ENCODE assay signal across 1 cellular context in the genomic region with DNA sequence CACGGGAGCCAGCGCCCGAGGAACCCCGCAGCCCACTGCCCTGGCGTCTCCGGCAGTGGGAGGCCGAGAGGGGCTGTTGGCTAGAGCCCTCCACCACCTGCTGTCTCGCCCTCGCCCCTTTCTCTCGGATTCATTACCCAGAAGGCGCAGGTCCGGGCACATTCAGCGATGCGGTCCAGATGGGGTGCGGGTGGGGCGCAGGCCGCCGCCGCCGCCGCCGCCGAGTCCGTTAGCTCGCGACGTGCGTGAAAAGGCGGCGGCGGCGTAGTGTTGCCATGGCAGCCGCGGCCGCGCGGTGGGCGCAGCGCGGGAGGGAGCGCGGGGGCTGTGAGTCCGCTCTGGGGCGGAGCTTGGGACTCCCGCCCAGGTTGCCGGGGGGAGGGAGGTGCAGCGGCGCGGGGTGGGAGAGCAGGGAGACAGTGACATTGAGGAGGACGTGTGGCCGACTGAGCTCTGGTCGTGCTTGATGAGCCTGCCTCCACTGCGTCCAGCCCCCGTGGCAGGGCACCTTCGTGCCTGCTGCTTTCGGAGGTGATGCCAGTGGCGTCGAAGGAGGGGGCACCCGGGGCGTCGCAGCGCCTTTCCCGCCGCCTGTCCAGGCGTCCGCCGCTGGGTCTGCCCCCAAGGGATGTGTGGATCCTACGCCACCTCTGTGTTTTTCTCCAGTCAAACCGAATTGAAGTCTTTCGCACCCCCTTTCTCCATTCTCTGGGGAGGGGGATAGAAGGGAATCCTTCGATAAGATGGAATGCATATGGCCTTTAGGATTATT.
A peak's percentile ranks its signal among the peaks of the same experiment; 100 is the strongest.
TF ChIP-seq lines count a peak whose summit lies in the region.

A gene (minus strand): TSS at position 358 of the 772 bp plus-strand sequence. CDS start 23,774 bp downstream, outside the sequence.

TF ChIP-seq in HepG2, 621 proteins besides CTCF, POLR2A, EP300 and RAD21 (continued from another document and continues in another):
- TF ChIP-seq ZNF652 (CRISPR knock-in tag; IDR thresholded peaks at IDR 0.05; ENCODE audit: borderline replicate concordance, low read depth) = no peak
- TF ChIP-seq WIZ (CRISPR knock-in tag; IDR thresholded peaks at IDR 0.05) = peak; percentile 79; the same call in 1 of the 2 replicates
- TF ChIP-seq, protein P1, sequence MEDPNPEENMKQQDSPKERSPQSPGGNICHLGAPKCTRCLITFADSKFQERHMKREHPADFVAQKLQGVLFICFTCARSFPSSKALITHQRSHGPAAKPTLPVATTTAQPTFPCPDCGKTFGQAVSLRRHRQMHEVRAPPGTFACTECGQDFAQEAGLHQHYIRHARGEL (CRISPR knock-in tag; IDR thresholded peaks at IDR 0.05) = no peak
- 0 out of 2 replicates have a peak, but pooled peaks have one; percentile 26 for TF ChIP-seq SMAD3 (CRISPR knock-in tag; IDR thresholded peaks at IDR 0.05)
- TF ChIP-seq GLI4 (CRISPR knock-in tag; IDR thresholded peaks at IDR 0.05; ENCODE audit: borderline replicate concordance) = no peak
- TF ChIP-seq, protein P2, sequence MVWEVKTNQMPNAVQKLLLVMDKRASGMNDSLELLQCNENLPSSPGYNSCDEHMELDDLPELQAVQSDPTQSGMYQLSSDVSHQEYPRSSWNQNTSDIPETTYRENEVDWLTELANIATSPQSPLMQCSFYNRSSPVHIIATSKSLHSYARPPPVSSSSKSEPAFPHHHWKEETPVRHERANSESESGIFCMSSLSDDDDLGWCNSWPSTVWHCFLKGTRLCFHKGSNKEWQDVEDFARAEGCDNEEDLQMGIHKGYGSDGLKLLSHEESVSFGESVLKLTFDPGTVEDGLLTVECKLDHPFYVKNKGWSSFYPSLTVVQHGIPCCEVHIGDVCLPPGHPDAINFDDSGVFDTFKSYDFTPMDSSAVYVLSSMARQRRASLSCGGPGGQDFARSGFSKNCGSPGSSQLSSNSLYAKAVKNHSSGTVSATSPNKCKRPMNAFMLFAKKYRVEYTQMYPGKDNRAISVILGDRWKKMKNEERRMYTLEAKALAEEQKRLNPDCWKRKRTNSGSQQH (CRISPR knock-in tag; IDR thresholded peaks at IDR 0.05; ENCODE audit: low read depth) = no peak; the same call in 1 of the 2 replicates
- TF ChIP-seq ZNF547 (CRISPR knock-in tag; IDR thresholded peaks at IDR 0.05) = peak; percentile 52; the same call in 1 of the 2 replicates
- TF ChIP-seq, protein P3, sequence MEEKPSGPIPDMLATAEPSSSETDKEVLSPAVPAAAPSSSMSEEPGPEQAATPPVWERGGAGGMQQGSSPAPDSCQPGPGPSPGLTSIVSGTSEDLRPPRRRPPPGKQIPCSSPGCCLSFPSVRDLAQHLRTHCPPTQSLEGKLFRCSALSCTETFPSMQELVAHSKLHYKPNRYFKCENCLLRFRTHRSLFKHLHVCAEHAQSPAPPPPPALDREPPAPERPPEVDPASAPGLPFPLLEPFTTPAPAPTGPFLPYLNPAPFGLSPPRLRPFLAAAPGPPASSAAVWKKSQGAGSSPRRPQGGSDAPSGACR (CRISPR knock-in tag; IDR thresholded peaks at IDR 0.05) = peak; percentile 45; the same call in 1 of the 2 replicates
- TF ChIP-seq NONO (IDR thresholded peaks at IDR 0.05) = no peak
- peak; percentile 66 for TF ChIP-seq NONO (CRISPR knock-in tag; conservative IDR thresholded peaks at IDR 0.05)
- no peak for TF ChIP-seq KLF15 (CRISPR knock-in tag; IDR thresholded peaks at IDR 0.05; ENCODE audit: borderline replicate concordance)
- TF ChIP-seq, protein P4, sequence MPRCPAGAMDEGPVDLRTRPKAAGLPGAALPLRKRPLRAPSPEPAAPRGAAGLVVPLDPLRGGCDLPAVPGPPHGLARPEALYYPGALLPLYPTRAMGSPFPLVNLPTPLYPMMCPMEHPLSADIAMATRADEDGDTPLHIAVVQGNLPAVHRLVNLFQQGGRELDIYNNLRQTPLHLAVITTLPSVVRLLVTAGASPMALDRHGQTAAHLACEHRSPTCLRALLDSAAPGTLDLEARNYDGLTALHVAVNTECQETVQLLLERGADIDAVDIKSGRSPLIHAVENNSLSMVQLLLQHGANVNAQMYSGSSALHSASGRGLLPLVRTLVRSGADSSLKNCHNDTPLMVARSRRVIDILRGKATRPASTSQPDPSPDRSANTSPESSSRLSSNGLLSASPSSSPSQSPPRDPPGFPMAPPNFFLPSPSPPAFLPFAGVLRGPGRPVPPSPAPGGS (CRISPR knock-in tag; IDR thresholded peaks at IDR 0.05) = peak; percentile 82; the same call in 1 of the 2 replicates
- TF ChIP-seq YEATS2 (CRISPR knock-in tag; IDR thresholded peaks at IDR 0.05; ENCODE audit: borderline replicate concordance) = peak; percentile 34; the same call in 1 of the 2 replicates
- no peak for TF ChIP-seq HMGA1 (CRISPR knock-in tag; conservative IDR thresholded peaks at IDR 0.05)
- no peak for TF ChIP-seq ZNF382 (CRISPR knock-in tag; IDR thresholded peaks at IDR 0.05; ENCODE audit: borderline replicate concordance)
- no peak; the same call in 1 of the 2 replicates for TF ChIP-seq ZNF234 (CRISPR knock-in tag; conservative IDR thresholded peaks at IDR 0.05)
- TF ChIP-seq ZNF264 (CRISPR knock-in tag; IDR thresholded peaks at IDR 0.05) = peak; percentile 20; the same call in 1 of the 2 replicates
- TF ChIP-seq, protein P5, sequence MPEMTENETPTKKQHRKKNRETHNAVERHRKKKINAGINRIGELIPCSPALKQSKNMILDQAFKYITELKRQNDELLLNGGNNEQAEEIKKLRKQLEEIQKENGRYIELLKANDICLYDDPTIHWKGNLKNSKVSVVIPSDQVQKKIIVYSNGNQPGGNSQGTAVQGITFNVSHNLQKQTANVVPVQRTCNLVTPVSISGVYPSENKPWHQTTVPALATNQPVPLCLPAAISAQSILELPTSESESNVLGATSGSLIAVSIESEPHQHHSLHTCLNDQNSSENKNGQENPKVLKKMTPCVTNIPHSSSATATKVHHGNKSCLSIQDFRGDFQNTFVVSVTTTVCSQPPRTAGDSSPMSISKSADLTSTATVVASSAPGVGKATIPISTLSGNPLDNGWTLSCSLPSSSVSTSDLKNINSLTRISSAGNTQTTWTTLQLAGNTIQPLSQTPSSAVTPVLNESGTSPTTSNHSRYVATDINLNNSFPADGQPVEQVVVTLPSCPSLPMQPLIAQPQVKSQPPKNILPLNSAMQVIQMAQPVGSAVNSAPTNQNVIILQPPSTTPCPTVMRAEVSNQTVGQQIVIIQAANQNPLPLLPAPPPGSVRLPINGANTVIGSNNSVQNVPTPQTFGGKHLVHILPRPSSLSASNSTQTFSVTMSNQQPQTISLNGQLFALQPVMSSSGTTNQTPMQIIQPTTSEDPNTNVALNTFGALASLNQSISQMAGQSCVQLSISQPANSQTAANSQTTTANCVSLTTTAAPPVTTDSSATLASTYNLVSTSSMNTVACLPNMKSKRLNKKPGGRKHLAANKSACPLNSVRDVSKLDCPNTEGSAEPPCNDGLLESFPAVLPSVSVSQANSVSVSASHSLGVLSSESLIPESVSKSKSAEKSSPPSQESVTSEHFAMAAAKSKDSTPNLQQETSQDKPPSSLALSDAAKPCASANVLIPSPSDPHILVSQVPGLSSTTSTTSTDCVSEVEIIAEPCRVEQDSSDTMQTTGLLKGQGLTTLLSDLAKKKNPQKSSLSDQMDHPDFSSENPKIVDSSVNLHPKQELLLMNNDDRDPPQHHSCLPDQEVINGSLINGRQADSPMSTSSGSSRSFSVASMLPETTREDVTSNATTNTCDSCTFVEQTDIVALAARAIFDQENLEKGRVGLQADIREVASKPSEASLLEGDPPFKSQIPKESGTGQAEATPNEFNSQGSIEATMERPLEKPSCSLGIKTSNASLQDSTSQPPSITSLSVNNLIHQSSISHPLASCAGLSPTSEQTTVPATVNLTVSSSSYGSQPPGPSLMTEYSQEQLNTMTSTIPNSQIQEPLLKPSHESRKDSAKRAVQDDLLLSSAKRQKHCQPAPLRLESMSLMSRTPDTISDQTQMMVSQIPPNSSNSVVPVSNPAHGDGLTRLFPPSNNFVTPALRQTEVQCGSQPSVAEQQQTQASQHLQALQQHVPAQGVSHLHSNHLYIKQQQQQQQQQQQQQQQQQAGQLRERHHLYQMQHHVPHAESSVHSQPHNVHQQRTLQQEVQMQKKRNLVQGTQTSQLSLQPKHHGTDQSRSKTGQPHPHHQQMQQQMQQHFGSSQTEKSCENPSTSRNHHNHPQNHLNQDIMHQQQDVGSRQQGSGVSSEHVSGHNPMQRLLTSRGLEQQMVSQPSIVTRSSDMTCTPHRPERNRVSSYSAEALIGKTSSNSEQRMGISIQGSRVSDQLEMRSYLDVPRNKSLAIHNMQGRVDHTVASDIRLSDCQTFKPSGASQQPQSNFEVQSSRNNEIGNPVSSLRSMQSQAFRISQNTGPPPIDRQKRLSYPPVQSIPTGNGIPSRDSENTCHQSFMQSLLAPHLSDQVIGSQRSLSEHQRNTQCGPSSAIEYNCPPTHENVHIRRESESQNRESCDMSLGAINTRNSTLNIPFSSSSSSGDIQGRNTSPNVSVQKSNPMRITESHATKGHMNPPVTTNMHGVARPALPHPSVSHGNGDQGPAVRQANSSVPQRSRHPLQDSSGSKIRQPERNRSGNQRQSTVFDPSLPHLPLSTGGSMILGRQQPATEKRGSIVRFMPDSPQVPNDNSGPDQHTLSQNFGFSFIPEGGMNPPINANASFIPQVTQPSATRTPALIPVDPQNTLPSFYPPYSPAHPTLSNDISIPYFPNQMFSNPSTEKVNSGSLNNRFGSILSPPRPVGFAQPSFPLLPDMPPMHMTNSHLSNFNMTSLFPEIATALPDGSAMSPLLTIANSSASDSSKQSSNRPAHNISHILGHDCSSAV (CRISPR knock-in tag; IDR thresholded peaks at IDR 0.05; ENCODE audit: borderline replicate concordance) = no peak
- TF ChIP-seq, protein P6, sequence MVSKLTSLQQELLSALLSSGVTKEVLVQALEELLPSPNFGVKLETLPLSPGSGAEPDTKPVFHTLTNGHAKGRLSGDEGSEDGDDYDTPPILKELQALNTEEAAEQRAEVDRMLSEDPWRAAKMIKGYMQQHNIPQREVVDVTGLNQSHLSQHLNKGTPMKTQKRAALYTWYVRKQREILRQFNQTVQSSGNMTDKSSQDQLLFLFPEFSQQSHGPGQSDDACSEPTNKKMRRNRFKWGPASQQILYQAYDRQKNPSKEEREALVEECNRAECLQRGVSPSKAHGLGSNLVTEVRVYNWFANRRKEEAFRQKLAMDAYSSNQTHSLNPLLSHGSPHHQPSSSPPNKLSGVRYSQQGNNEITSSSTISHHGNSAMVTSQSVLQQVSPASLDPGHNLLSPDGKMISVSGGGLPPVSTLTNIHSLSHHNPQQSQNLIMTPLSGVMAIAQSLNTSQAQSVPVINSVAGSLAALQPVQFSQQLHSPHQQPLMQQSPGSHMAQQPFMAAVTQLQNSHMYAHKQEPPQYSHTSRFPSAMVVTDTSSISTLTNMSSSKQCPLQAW (CRISPR knock-in tag; IDR thresholded peaks at IDR 0.05) = no peak
- no peak for TF ChIP-seq ATF7 (IDR thresholded peaks at IDR 0.05)
- no peak for TF ChIP-seq ATF7 (CRISPR knock-in tag; IDR thresholded peaks at IDR 0.05)
- TF ChIP-seq SIX4 (CRISPR knock-in tag; IDR thresholded peaks at IDR 0.05) = no peak
- 0 out of 2 replicates have a peak, but pooled peaks have one; percentile 8 for TF ChIP-seq ZNF772 (CRISPR knock-in tag; IDR thresholded peaks at IDR 0.05)
- TF ChIP-seq ZNF790 (CRISPR knock-in tag; IDR thresholded peaks at IDR 0.05; ENCODE audit: borderline replicate concordance) = peak; percentile 34; the same call in 1 of the 2 replicates
- no peak for TF ChIP-seq NFATC3 (CRISPR knock-in tag; IDR thresholded peaks at IDR 0.05)
- TF ChIP-seq ZNF383 (CRISPR knock-in tag; IDR thresholded peaks at IDR 0.05; ENCODE audit: borderline replicate concordance) = no peak
- no peak; the same call in 1 of the 2 replicates for TF ChIP-seq TBP (CRISPR knock-in tag; IDR thresholded peaks at IDR 0.05)
- no peak for TF ChIP-seq ZNF331 (CRISPR knock-in tag; IDR thresholded peaks at IDR 0.05)
- TF ChIP-seq ZNF879 (CRISPR knock-in tag; IDR thresholded peaks at IDR 0.05) = no peak
- TF ChIP-seq, protein P7, sequence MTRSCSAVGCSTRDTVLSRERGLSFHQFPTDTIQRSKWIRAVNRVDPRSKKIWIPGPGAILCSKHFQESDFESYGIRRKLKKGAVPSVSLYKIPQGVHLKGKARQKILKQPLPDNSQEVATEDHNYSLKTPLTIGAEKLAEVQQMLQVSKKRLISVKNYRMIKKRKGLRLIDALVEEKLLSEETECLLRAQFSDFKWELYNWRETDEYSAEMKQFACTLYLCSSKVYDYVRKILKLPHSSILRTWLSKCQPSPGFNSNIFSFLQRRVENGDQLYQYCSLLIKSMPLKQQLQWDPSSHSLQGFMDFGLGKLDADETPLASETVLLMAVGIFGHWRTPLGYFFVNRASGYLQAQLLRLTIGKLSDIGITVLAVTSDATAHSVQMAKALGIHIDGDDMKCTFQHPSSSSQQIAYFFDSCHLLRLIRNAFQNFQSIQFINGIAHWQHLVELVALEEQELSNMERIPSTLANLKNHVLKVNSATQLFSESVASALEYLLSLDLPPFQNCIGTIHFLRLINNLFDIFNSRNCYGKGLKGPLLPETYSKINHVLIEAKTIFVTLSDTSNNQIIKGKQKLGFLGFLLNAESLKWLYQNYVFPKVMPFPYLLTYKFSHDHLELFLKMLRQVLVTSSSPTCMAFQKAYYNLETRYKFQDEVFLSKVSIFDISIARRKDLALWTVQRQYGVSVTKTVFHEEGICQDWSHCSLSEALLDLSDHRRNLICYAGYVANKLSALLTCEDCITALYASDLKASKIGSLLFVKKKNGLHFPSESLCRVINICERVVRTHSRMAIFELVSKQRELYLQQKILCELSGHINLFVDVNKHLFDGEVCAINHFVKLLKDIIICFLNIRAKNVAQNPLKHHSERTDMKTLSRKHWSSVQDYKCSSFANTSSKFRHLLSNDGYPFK (CRISPR knock-in tag; IDR thresholded peaks at IDR 0.05; ENCODE audit: borderline replicate concordance) = no peak
- TF ChIP-seq, protein P8, sequence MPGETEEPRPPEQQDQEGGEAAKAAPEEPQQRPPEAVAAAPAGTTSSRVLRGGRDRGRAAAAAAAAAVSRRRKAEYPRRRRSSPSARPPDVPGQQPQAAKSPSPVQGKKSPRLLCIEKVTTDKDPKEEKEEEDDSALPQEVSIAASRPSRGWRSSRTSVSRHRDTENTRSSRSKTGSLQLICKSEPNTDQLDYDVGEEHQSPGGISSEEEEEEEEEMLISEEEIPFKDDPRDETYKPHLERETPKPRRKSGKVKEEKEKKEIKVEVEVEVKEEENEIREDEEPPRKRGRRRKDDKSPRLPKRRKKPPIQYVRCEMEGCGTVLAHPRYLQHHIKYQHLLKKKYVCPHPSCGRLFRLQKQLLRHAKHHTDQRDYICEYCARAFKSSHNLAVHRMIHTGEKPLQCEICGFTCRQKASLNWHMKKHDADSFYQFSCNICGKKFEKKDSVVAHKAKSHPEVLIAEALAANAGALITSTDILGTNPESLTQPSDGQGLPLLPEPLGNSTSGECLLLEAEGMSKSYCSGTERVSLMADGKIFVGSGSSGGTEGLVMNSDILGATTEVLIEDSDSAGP (CRISPR knock-in tag; IDR thresholded peaks at IDR 0.05; ENCODE audit: borderline replicate concordance) = peak; percentile 75
- no peak for TF ChIP-seq PRPF4 (IDR thresholded peaks at IDR 0.05; ENCODE audit: low read depth, low read length, poor library complexity, severe bottlenecking)
